In the genomic region with DNA sequence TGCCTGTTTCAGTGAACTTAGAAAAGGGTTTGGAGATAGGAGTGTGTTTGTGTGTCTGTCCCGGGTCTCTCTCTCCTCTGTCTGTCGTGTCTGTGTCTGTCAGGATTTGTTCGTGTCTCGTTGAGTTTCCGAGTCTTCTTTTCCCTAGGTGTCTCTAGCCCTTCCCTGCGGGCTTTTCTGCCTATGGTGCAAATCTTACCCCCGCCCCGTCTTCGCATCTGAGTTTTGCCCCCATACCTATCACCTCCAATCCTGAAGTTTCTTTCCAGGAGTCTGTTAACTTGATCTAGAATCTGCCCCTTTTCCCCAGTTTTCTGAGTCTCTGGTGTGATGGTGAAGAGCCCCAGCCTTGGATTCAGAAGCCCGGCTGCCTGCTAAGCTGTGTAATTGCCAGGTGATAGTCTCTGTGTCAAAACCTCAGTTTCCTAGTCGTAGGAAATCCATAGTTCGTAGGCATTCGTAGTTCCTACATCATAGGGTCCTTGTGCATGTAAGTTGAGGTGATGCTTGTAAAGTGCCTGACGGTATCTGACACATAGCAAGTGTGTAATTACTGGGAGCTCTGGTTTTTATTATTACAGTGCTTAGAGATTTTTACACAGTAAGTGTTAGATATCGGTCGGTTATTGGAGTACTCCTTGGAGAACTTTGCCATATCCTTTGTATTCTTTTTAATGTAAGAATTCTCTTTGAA, we compare ENCODE assay signal across 1 cellular context.
A peak's percentile ranks its signal among the peaks of the same experiment; 100 is the strongest.
TF ChIP-seq lines count a peak whose summit lies in the region.

No MANE protein-coding gene starts in this region.

TF ChIP-seq in GM12878, 131 proteins besides CTCF, POLR2A, EP300 and RAD21:
- 0 out of 2 replicates have a peak, but pooled peaks have one; percentile 25 for TF ChIP-seq CREB1 (IDR thresholded peaks at IDR 0.05; ENCODE audit: low read depth)
- no peak for TF ChIP-seq WRNIP1 (IDR thresholded peaks at IDR 0.05; ENCODE audit: borderline replicate concordance, low read depth, low read length)
